Comparison of ENCODE assay signal across 20 cellular contexts in the genomic region with DNA sequence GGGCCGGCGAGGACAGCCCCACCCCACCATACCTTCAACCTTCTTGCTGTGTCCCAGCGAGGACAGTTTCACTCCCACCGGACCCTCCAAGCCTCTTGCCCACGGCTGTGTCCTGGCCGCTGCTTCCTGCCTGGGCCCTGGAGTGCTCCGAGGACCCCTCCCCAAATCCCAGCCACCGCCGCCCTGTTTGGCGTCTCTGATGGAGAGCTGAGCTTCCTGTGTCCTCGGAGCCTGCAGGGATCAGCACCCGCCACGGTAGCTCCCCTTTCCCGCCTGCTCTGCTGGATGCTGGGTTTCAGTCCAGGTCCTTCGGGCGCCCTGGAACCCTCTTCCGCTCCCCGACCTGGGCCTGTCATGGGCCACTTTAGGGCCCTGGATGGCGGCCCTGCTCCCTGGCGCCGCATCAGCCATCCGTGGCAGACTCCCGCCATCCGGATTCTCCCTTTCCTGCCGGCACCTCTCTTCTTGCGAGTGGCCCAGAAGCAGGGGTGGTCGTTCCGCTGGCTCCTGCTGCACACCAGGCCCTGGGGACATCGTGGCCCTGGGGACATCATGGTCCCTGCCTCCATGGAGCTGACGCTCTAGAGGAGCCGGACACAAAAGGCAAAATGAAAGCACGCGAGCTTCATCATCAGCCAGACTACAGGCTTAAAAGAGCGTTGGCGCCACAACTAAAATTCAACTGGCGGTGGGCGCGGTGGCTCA. TPM values are rescaled to one million over a fixed set of nuclear protein-coding genes. Genes with fewer than 3 reads are reported as not detected.
"Had no signal": no experiment of that assay in that cellular context is flagged by ENCODE, and none has a peak within 500 bp of the region (broad histone marks: within the 10 kb centered on the region; RNA-seq: fewer than 3 reads in every experiment).

No MANE protein-coding gene starts in this region.

- H3K27ac ChIP-seq: gastrocnemius medialis, pancreas, sigmoid colon, testis, upper lobe of left lung had no signal

- H3K4me1 ChIP-seq: gastrocnemius medialis, pancreas, sigmoid colon, testis, upper lobe of left lung had no signal

- ATAC-seq: esophagus mucosa; gastrocnemius medialis; naive thymus-derived CD8-positive, alpha-beta T cell; pancreas; stimulated activated memory B cell treated with anti-CD40 and anti-IgM and Interleukin-4, amounts not matched to agents 10 μg/mL and 1 μg/mL and 100 μg/mL, for 72 hours; T-cell had no signal

- H3K4me3 Mint-ChIP-seq: activated CD4-positive, alpha-beta T cell treated with anti-CD3 and anti-CD28 coated beads, Interleukin-2, amount 10 ng/mL, durations not matched to agents 7 days and 5 days; activated naive CD8-positive, alpha-beta T cell; naive thymus-derived CD8-positive, alpha-beta T cell; stimulated activated memory B cell treated with anti-CD40 and anti-IgM and Interleukin-4, amounts not matched to agents 10 μg/mL and 1 μg/mL and 100 μg/mL, for 72 hours; T-cell had no signal

- H3K27me3 ChIP-seq: pancreas, testis, upper lobe of left lung had no signal

- H3K4me2 ChIP-seq: SK-N-SH had no signal

- H3K9ac ChIP-seq: SK-N-SH had no signal

- H3K36me3 ChIP-seq: gastrocnemius medialis, pancreas, sigmoid colon, upper lobe of left lung had no signal

- H3K36me3 Mint-ChIP-seq: brain; stimulated activated memory B cell treated with anti-CD40 and anti-IgM and Interleukin-4, amounts not matched to agents 10 μg/mL and 1 μg/mL and 100 μg/mL, for 72 hours; T-cell had no signal

- H3K27ac Mint-ChIP-seq: activated CD4-positive, alpha-beta T cell treated with anti-CD3 and anti-CD28 coated beads, Interleukin-2, amount 10 ng/mL, durations not matched to agents 7 days and 5 days; activated naive CD8-positive, alpha-beta T cell; brain; stimulated activated memory B cell treated with anti-CD40 and anti-IgM and Interleukin-4, amounts not matched to agents 10 μg/mL and 1 μg/mL and 100 μg/mL, for 72 hours; T-cell had no signal

- DNase-seq: activated CD4-positive, alpha-beta T cell treated with anti-CD3 and anti-CD28 coated beads, Interleukin-2, amount 10 ng/mL, durations not matched to agents 7 days and 5 days; activated CD4-positive, CD25-positive, alpha-beta regulatory T cell; activated CD8-positive, alpha-beta memory T cell treated with anti-CD3 and anti-CD28 coated beads, Interleukin-2, amount 50 U/mL, for 48 hours; amniotic stem cell; central memory CD4-positive, alpha-beta T cell; gastrocnemius medialis; head of caudate nucleus; mesenchymal stem cell; naive thymus-derived CD8-positive, alpha-beta T cell; pancreas; sigmoid colon; SK-N-SH; stimulated activated CD4-positive, alpha-beta T cell treated with anti-CD3 and anti-CD28 coated beads, Interleukin-4, amount 100 ng/mL, for 24 hours; T-cell; testis had no signal

- H3K4me1 Mint-ChIP-seq: activated CD4-positive, alpha-beta T cell treated with anti-CD3 and anti-CD28 coated beads, Interleukin-2, amount 10 ng/mL, durations not matched to agents 7 days and 5 days; naive thymus-derived CD8-positive, alpha-beta T cell; T-cell had no signal

- H3K4me3 ChIP-seq: gastrocnemius medialis, pancreas, sigmoid colon, upper lobe of left lung had no signal

RNA-seq across cellular contexts. Expression of a gene that starts 34.3 kb away (rescaled TPM):
- total RNA-seq: activated CD4-positive, alpha-beta T cell treated with anti-CD3 and anti-CD28 coated beads, Interleukin-2, amount 10 ng/mL, durations not matched to agents 7 days and 5 days; gastrocnemius medialis; naive thymus-derived CD8-positive, alpha-beta T cell had no signal
- polyA plus RNA-seq: naive thymus-derived CD8-positive, alpha-beta T cell had no signal
